Comparison of ENCODE assay signal across 20 cellular contexts in the genomic region with DNA sequence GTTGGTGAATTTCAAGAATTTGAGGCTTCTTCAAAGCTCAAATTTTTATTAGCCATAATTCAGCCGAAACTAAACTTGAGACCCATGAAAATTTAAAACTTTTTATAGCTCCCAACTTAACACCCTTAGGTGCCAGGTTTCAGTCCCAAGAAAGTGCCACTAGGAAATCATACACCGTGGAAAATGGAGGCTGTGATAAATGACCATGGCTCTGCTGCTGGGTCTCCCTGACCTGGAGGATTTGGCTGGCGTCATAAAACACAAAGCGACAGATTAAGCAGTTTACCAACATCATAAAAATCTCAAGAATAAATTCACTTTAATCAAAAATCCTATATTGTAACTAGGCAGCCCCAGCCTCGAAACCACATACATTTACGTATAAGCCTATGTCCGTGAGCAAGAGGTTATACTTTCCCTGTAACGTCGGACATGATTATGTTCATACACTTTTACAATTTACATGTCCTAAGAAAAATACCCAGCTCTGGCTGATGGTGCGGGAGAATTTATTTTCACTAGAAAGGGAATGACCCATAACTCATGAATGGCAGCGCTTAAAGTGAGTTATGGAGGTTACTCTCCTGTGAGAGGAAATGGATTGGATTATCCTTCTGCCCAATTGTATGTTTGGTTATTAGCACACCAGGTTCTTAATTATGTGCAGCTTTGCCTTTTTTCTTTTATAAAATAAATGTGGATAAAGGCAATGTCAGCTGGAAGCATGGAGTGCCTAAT.
A peak's percentile ranks its signal among the peaks of the same experiment; 100 is the strongest.
DNase-seq lines count a peak whose midpoint lies in the region; ATAC-seq, FAIRE-seq and TF ChIP-seq lines count a peak whose summit lies in the region.
"Had no signal": no experiment of that assay in that cellular context is flagged by ENCODE, and none has a peak within 500 bp of the region (broad histone marks: within the 10 kb centered on the region; RNA-seq: fewer than 3 reads in every experiment).

No MANE protein-coding gene starts in this region.

- no peaks in the 10 kb centered on the region for H3K9me3 ChIP-seq in A673 (ENCODE audit: low read depth, low read length, poor library complexity, severe bottlenecking)
- H3K9me3 ChIP-seq in K562 (replicated peaks; ENCODE audit: control insufficient read depth, insufficient read depth, low read depth, low read length) = no peaks in the 10 kb centered on the region
- H3K9me3 ChIP-seq: A549, BE2C, HAP-1, SJSA1 had no signal

- H3K9me3 Mint-ChIP-seq in nephron progenitor cell = no peaks in the 10 kb centered on the region

- no peaks in the 10 kb centered on the region for H3K27me3 ChIP-seq in A673 (replicated peaks; ENCODE audit: insufficient read depth, low read depth, low read length, poor library complexity)
- no peaks in the 10 kb centered on the region for H3K27me3 ChIP-seq in K562 (ENCODE audit: control insufficient read depth in 2 of 2, insufficient read depth in 2 of 2, low read length in 2 of 2)
- H3K27me3 ChIP-seq: BE2C, SJSA1 had no signal

- in situ Hi-C loops in K562 (cut with MboI) = loop anchor here (10.0 kb wide), 3 partner anchors 227 to 557 kb away; no protein-coding TSS in a partner anchor

- TF ChIP-seq RAD21 in K562 (CRISPR knock-in tag; conservative IDR thresholded peaks at IDR 0.05 in 1 of 2, IDR thresholded peaks at IDR 0.05 in 1 of 2) = no peak

- CTCF ChIA-PET in A673 (lab: Charles Lee) (no interaction called here), HEK293T (lab: Yijun Ruan, JAX) (interaction anchor here (1.0 kb wide), 1 partner anchor 232 kb away, joined by 5 read pairs; no protein-coding TSS in a partner anchor), K562 (lab: Yijun Ruan, JAX; ENCODE audit: low intra/inter-chr PET ratio) (interaction anchor here (0.9 to 1.0 kb wide), 2 partner anchors 234 to 387 kb away, joined by 4 to 5 read pairs; no protein-coding TSS in a partner anchor)

- H4K20me1 ChIP-seq in K562 (replicated peaks; ENCODE audit: control insufficient read depth, insufficient read depth, low read length) = no peaks in the 10 kb centered on the region

- FAIRE-seq in K562 (lab: Jason Lieb, UNC) = no peak
- FAIRE-seq: A549, GM12891 had no signal

- no peak overlapping the region for H2AFZ ChIP-seq in K562 (ENCODE audit: low read depth, low read length)
- H2AFZ ChIP-seq: GM23248 had no signal

- H3K36me3 Mint-ChIP-seq in nephron progenitor cell (ENCODE audit: low read depth) = no peaks in the 10 kb centered on the region

- peak overlapping the region; percentile 40 for H3K4me3 Mint-ChIP-seq in nephron progenitor cell

- H3K4me2 ChIP-seq in K562 (ENCODE audit: insufficient read depth, low read length) = no peak overlapping the region
- H3K4me2 ChIP-seq: A549, KMS-11 had no signal

- no peak overlapping the region for H3K27ac Mint-ChIP-seq in nephron progenitor cell

- no peaks in the 10 kb centered on the region for H3K9me1 ChIP-seq in K562 (ENCODE audit: control insufficient read depth, insufficient read depth, low read length)

- no peaks in the 10 kb centered on the region for H3K79me2 ChIP-seq in K562 (ENCODE audit: control insufficient read depth, insufficient read depth, low read length)

- no peak for TF ChIP-seq EP300 in K562 (IDR thresholded peaks at IDR 0.05; ENCODE audit: low read length)

- no peak overlapping the region for H3K27ac ChIP-seq in A673 (ENCODE audit: low read depth, low read length, poor library complexity, severe bottlenecking)
- no peak overlapping the region for H3K27ac ChIP-seq in K562 (ENCODE audit: extremely low read depth, low read depth, low read length)
- H3K27ac ChIP-seq: A549, GM23248, KMS-11, SJSA1 had no signal

- 55% methylated on average over 11 of the region's 11 CpGs for WGBS in K562 (ENCODE audit: insufficient coverage, low coverage, missing lambda C conversion rate)

- H3K9ac ChIP-seq in K562 (ENCODE audit: insufficient read depth in 1 of 2, low read depth in 2 of 2, low read length in 2 of 2) = no peak overlapping the region
- H3K9ac ChIP-seq: GM23248, KMS-11 had no signal

- POLR2A ChIA-PET in A673 (lab: Charles Lee; ENCODE audit: low non-redundant PET) (no interaction called here), HEK293T (lab: Yijun Ruan, JAX) (no interaction called here), K562 (lab: Yijun Ruan, JAX) (no interaction called here)

- no peak for TF ChIP-seq POLR2A in K562 (conservative IDR thresholded peaks at IDR 0.05)

- no peak overlapping the region for H3K4me3 ChIP-seq in A673 (ENCODE audit: low read depth, low read length, poor library complexity, severe bottlenecking)
- no peak overlapping the region for H3K4me3 ChIP-seq in K562
- H3K4me3 ChIP-seq: A549, GM23248, HAP-1, SJSA1 had no signal

- peaks cover 59% of the 10 kb centered on the region for H3K4me1 Mint-ChIP-seq in nephron progenitor cell

- H3K27me3 Mint-ChIP-seq in nephron progenitor cell (ENCODE audit: low read depth, poor library complexity) = peaks cover 8% of the 10 kb centered on the region

- intact Hi-C loops in A673 (cut with micrococcal nuclease; ENCODE audit: unreplicated experiment) = loop anchor here (5.0 kb wide), 2 partner anchors 305 to 555 kb away; no protein-coding TSS in a partner anchor
- intact Hi-C loops in K562 (cut with micrococcal nuclease) = loop anchor here (5.0 to 10.0 kb wide), 2 partner anchors 117 to 305 kb away; no protein-coding TSS in a partner anchor

- ATAC-seq in K562 = no peak
- ATAC-seq: A549, Panc1 had no signal

- H3K36me3 ChIP-seq in A673 (ENCODE audit: insufficient read depth, low read length, poor library complexity, severe bottlenecking) = no peaks in the 10 kb centered on the region
- no peaks in the 10 kb centered on the region for H3K36me3 ChIP-seq in K562 (ENCODE audit: control insufficient read depth, insufficient read depth, low read length)
- H3K36me3 ChIP-seq: BE2C, HAP-1, SJSA1 had no signal

- TF ChIP-seq CTCF in A673 (conservative IDR thresholded peaks at IDR 0.05; ENCODE audit: low read depth, low read length) (no peak), K562 (IDR thresholded peaks at IDR 0.05 in 2 of 3, conservative IDR thresholded peaks at IDR 0.05 in 1 of 3; ENCODE audit: insufficient read depth in 2 of 3, low read depth in 1 of 3, low read length in 3 of 3) (no peak), nephron progenitor cell (IDR thresholded peaks at IDR 0.05) (no peak)

- no TSS peak for BruUV-seq in A673 (replicated peaks; lab: Mats Ljungman, UMichigan)
- BruUV-seq in K562 (replicated peaks; lab: Mats Ljungman, UMichigan) = no TSS peak

- H3K4me1 ChIP-seq in A673 (ENCODE audit: insufficient read depth, low read length, poor library complexity, severe bottlenecking) = no peaks in the 10 kb centered on the region
- H3K4me1 ChIP-seq in K562 (replicated peaks in 1 of 2; ENCODE audit: control insufficient read depth in 2 of 2, insufficient read depth in 2 of 2, low read length in 2 of 2) = peaks cover 0 to 2% of the 10 kb centered on the region in 2 experiments; a peak in 2 of 5 replicates
- H3K4me1 ChIP-seq: A549 had no signal

- DNase-seq in A673 (ENCODE audit: low spot score) (peak; percentile 30), HEK293T (ENCODE audit: extremely low spot score) (peak; percentile 50), K562 (ENCODE audit: extremely low read depth in 1 of 4, low spot score in 3 of 4) (no peak), nephron progenitor cell (peak; percentile 23), GOT3 (lab: John Stamatoyannopoulos, UW) (no peak), superior temporal gyrus (ENCODE audit: extremely low spot score) (no peak), NCI-H1092 treated with DMSO at 0.1 percent for 48 hours (lab: John Stamatoyannopoulos, UW) (no peak)
- DNase-seq: BE2C, DMS79 treated with DMSO at 0.1 percent for 48 hours, GM23248, NCI-H1105, NCI-H345, NCI-H524, NCI-H82 had no signal

TF ChIP-seq in HEK293T, 16 proteins besides CTCF, POLR2A, EP300 and RAD21:
- TF ChIP-seq, protein P1, sequence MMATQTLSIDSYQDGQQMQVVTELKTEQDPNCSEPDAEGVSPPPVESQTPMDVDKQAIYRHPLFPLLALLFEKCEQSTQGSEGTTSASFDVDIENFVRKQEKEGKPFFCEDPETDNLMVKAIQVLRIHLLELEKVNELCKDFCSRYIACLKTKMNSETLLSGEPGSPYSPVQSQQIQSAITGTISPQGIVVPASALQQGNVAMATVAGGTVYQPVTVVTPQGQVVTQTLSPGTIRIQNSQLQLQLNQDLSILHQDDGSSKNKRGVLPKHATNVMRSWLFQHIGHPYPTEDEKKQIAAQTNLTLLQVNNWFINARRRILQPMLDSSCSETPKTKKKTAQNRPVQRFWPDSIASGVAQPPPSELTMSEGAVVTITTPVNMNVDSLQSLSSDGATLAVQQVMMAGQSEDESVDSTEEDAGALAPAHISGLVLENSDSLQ (IDR thresholded peaks at IDR 0.05) = peak; percentile 96
- TF ChIP-seq HDGF (IDR thresholded peaks at IDR 0.05; ENCODE audit: borderline replicate concordance) = no peak

TF ChIP-seq in K562, 482 proteins besides CTCF, POLR2A, EP300 and RAD21:
- TF ChIP-seq, protein P2, sequence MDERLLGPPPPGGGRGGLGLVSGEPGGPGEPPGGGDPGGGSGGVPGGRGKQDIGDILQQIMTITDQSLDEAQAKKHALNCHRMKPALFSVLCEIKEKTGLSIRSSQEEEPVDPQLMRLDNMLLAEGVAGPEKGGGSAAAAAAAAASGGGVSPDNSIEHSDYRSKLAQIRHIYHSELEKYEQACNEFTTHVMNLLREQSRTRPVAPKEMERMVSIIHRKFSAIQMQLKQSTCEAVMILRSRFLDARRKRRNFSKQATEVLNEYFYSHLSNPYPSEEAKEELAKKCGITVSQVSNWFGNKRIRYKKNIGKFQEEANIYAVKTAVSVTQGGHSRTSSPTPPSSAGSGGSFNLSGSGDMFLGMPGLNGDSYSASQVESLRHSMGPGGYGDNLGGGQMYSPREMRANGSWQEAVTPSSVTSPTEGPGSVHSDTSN (CRISPR knock-in tag; IDR thresholded peaks at IDR 0.05; ENCODE audit: low read depth) = no peak
- TF ChIP-seq, protein P2 (tag; conservative IDR thresholded peaks at IDR 0.05; ENCODE audit: low read depth) = 0 out of 2 replicates have a peak, but pooled peaks have one; percentile 22
- TF ChIP-seq EGR1 (conservative IDR thresholded peaks at IDR 0.05) = no peak

Comparison
In these comparisons a context has a peak if more than half of its experiments do, and no peak if none do; other contexts are left out.
1. DNase-seq: peak in A673 (single experiment), HEK293T (single experiment) and nephron progenitor cell (single experiment); none in K562 (0 of 4), GOT3 (single experiment), superior temporal gyrus (single experiment) and NCI-H1092 treated with DMSO at 0.1 percent for 48 hours (single experiment).